Comparison of ENCODE assay signal across 8 cellular contexts in genomic region chr1:182143825-182144661, GRCh38.
A peak's percentile ranks its signal among the peaks of the same experiment; 100 is the strongest.
DNase-seq lines count a peak whose midpoint lies in the region; ATAC-seq and TF ChIP-seq lines count a peak whose summit lies in the region.

No MANE protein-coding gene starts in this region.

- no peaks in the 10 kb centered on the region for H3K27me3 ChIP-seq in adipocyte (replicated peaks; ENCODE audit: control insufficient read depth, insufficient read depth, low read length)
- peaks cover 0 to 3% (median 0%) of the 10 kb centered on the region in 7 donors for H3K27me3 ChIP-seq in heart right ventricle
- no peaks in the 10 kb centered on the region for H3K27me3 ChIP-seq in rectal smooth muscle tissue (ENCODE audit: control insufficient read depth, insufficient read depth, low read length)

- H3K4me1 ChIP-seq in adipocyte (ENCODE audit: control insufficient read depth, insufficient read depth, low read length) (peaks cover 44% of the 10 kb centered on the region), heart right ventricle (peaks cover 8 to 60% (median 19%) of the 10 kb centered on the region in 9 donors), rectal smooth muscle tissue (ENCODE audit: control insufficient read depth, insufficient read depth, low read length) (peaks cover 21% of the 10 kb centered on the region)

- intact Hi-C loops in heart right ventricle (cut with DNase I): loop anchor here (1.0 to 10.0 kb wide), 12 partner anchors 51 to 257 kb away; partner anchors contain the start of gene TEDDM1 (in 1 of the 10)

- peak overlapping the region; percentile 69 to 98 (median 84) for H3K27ac ChIP-seq in heart right ventricle
- peak overlapping the region; percentile 82 for H3K27ac ChIP-seq in rectal smooth muscle tissue (ENCODE audit: low read depth, low read length)

- ATAC-seq in heart right ventricle (peak; percentile 75 to 92 (median 82)), GM19463 (IDR thresholded peaks at IDR 0.05; ENCODE audit: unreplicated experiment) (no peak), GM18520 (IDR thresholded peaks at IDR 0.05; ENCODE audit: unreplicated experiment) (no peak)

- peak; percentile 50 for DNase-seq in HT1080 (ENCODE audit: low read depth)
- DNase-seq in adipocyte (ENCODE audit: low read depth): peak; percentile 97
- DNase-seq in heart right ventricle: peak; percentile 48 to 66
- no peak for DNase-seq in GOT3 (lab: John Stamatoyannopoulos, UW)
- no peak for DNase-seq in GM20000 (ENCODE audit: low spot score)

- H3K36me3 ChIP-seq in adipocyte (ENCODE audit: control insufficient read depth, insufficient read depth, low read length, severe bottlenecking): no peaks in the 10 kb centered on the region
- H3K36me3 ChIP-seq in heart right ventricle: no peaks in the 10 kb centered on the region
- H3K36me3 ChIP-seq in rectal smooth muscle tissue (ENCODE audit: control insufficient read depth, insufficient read depth, low read length): no peaks in the 10 kb centered on the region

- H3K9ac ChIP-seq in adipocyte (ENCODE audit: low read length): peak overlapping the region; percentile 89
- H3K9ac ChIP-seq in rectal smooth muscle tissue (ENCODE audit: low read length): peak overlapping the region; percentile 14

- WGBS in heart right ventricle, 2 donors: 37 to 38% methylated on average over 8 of the region's 8 CpGs

- TF ChIP-seq CTCF in heart right ventricle (IDR thresholded peaks at IDR 0.05) (no peak), GM20000 (IDR thresholded peaks at IDR 0.05; ENCODE audit: extremely low read depth, missing control alignments) (no peak)

- H3K4me3 ChIP-seq in adipocyte (ENCODE audit: low read length) (no peak overlapping the region), heart right ventricle (no peak overlapping the region), rectal smooth muscle tissue (ENCODE audit: low read length) (no peak overlapping the region)

- H3K9me3 ChIP-seq in adipocyte (ENCODE audit: control insufficient read depth, low read length): no peaks in the 10 kb centered on the region
- H3K9me3 ChIP-seq in heart right ventricle: no peaks in the 10 kb centered on the region

Comparison
In these comparisons a context has a peak if more than half of its experiments do, and no peak if none do; other contexts are left out.
1. DNase-seq: peak in HT1080 (single experiment), adipocyte (single experiment) and heart right ventricle (2 of 2); none in GOT3 (single experiment) and GM20000 (single experiment).
2. ATAC-seq: peak in heart right ventricle (8 of 8); none in GM19463 (single experiment) and GM18520 (single experiment).